Comparison of ENCODE assay signal across 21 cellular contexts in genomic region chr13:70884196-70884595, GRCh38.
A peak's percentile ranks its signal among the peaks of the same experiment; 100 is the strongest.
DNase-seq lines count a peak whose midpoint lies in the region; ATAC-seq, FAIRE-seq and TF ChIP-seq lines count a peak whose summit lies in the region.
"Had no signal": no experiment of that assay in that cellular context is flagged by ENCODE, and none has a peak within 500 bp of the region (broad histone marks: within the 10 kb centered on the region; RNA-seq: fewer than 3 reads in every experiment).

No MANE protein-coding gene starts in this region.

- H3K27me3 ChIP-seq in HepG2 (ENCODE audit: control insufficient read depth in 1 of 2, insufficient read depth in 2 of 2, low read length in 2 of 2) (no peaks in the 10 kb centered on the region), right lobe of liver (no peaks in the 10 kb centered on the region)
- H3K27me3 ChIP-seq: BLaER1 had no signal

- ATAC-seq in HepG2 (no peak), right lobe of liver (no peak)
- ATAC-seq in activated CD4-positive, alpha-beta T cell treated with anti-CD3 and anti-CD28 coated beads for 36 hours: no peak
- ATAC-seq: CD8-positive, alpha-beta T cell; GM12878; HCT116 had no signal

- no peak overlapping the region for H3K27ac Mint-ChIP-seq in activated naive CD4-positive, alpha-beta T cell treated with anti-CD3 and anti-CD28 coated beads, Interleukin-2, amount 10 ng/mL, durations not matched to agents 7 days and 5 days
- H3K27ac Mint-ChIP-seq in activated CD4-positive, alpha-beta T cell treated with anti-CD3 and anti-CD28 coated beads for 36 hours: no peak overlapping the region
- H3K27ac Mint-ChIP-seq: B cell; CD4-positive, CD25-positive, alpha-beta regulatory T cell; CD8-positive, alpha-beta T cell; H9; HFFc6 had no signal

- POLR2A ChIA-PET in HepG2 (lab: Yijun Ruan, JAX): no interaction called here
- POLR2A ChIA-PET in HEK293 (lab: Yijun Ruan, JAX): no interaction called here
- POLR2A ChIA-PET in activated CD4-positive, alpha-beta T cell treated with anti-CD3 and anti-CD28 coated beads for 36 hours (lab: Charles Lee): no interaction called here

- no peaks in the 10 kb centered on the region for H3K27me3 Mint-ChIP-seq in activated naive CD4-positive, alpha-beta T cell treated with anti-CD3 and anti-CD28 coated beads, Interleukin-2, amount 10 ng/mL, durations not matched to agents 7 days and 5 days
- H3K27me3 Mint-ChIP-seq in activated CD4-positive, alpha-beta T cell treated with anti-CD3 and anti-CD28 coated beads for 36 hours: no peaks in the 10 kb centered on the region
- H3K27me3 Mint-ChIP-seq: B cell; CD4-positive, CD25-positive, alpha-beta regulatory T cell had no signal

- H3K36me3 Mint-ChIP-seq in activated naive CD4-positive, alpha-beta T cell treated with anti-CD3 and anti-CD28 coated beads, Interleukin-2, amount 10 ng/mL, durations not matched to agents 7 days and 5 days: no peaks in the 10 kb centered on the region
- no peaks in the 10 kb centered on the region for H3K36me3 Mint-ChIP-seq in activated CD4-positive, alpha-beta T cell treated with anti-CD3 and anti-CD28 coated beads for 36 hours (ENCODE audit: low read depth)
- H3K36me3 Mint-ChIP-seq: CD4-positive, CD25-positive, alpha-beta regulatory T cell; CD8-positive, alpha-beta T cell had no signal

- H3K4me2 ChIP-seq in HepG2 (ENCODE audit: low read depth, low read length): no peak overlapping the region
- H3K4me2 ChIP-seq: BLaER1 had no signal

- no TSS peak for BruUV-seq in HepG2 (replicated peaks; lab: Mats Ljungman, UMichigan)

- no peak overlapping the region for H3K9ac ChIP-seq in HepG2 (ENCODE audit: insufficient read depth, low read depth, low read length)
- H3K9ac ChIP-seq: BLaER1, GM23248 had no signal

- H2AFZ ChIP-seq in HepG2 (ENCODE audit: low read length): no peak overlapping the region
- H2AFZ ChIP-seq: GM23248 had no signal

- no peaks in the 10 kb centered on the region for H3K4me1 Mint-ChIP-seq in activated naive CD4-positive, alpha-beta T cell treated with anti-CD3 and anti-CD28 coated beads, Interleukin-2, amount 10 ng/mL, durations not matched to agents 7 days and 5 days
- H3K4me1 Mint-ChIP-seq in activated CD4-positive, alpha-beta T cell treated with anti-CD3 and anti-CD28 coated beads for 36 hours: no peaks in the 10 kb centered on the region
- H3K4me1 Mint-ChIP-seq: B cell; CD4-positive, CD25-positive, alpha-beta regulatory T cell; H9 had no signal

- CTCF ChIA-PET in HepG2 (lab: Yijun Ruan, JAX; ENCODE audit: low intra/inter-chr PET ratio, low total read pairs): no interaction called here
- CTCF ChIA-PET in HEK293 (lab: Yijun Ruan, JAX): no interaction called here
- CTCF ChIA-PET in activated naive CD4-positive, alpha-beta T cell treated with anti-CD3 and anti-CD28 coated beads, Interleukin-2, amount 10 ng/mL, durations not matched to agents 7 days and 5 days (lab: Charles Lee): interaction anchor here (0.6 kb wide), 1 partner anchor 56 kb away, joined by 3 read pairs; no protein-coding TSS in a partner anchor
- CTCF ChIA-PET in activated CD4-positive, alpha-beta T cell treated with anti-CD3 and anti-CD28 coated beads for 36 hours (lab: Charles Lee): no interaction called here

- 17% methylated on average over 2 of the region's 2 CpGs for WGBS in HepG2 (ENCODE audit: low lambda C conversion rate)
- 55% methylated on average over 2 of the region's 2 CpGs for WGBS in right lobe of liver (ENCODE audit: insufficient coverage, low coverage, low lambda C conversion rate, missing lambda C conversion rate)

- TF ChIP-seq RAD21 in HepG2 (CRISPR knock-in tag; IDR thresholded peaks at IDR 0.05): no peak

- TF ChIP-seq EP300 in HepG2 (IDR thresholded peaks at IDR 0.05; ENCODE audit: low read depth in 2 of 2, low read length in 2 of 2) (no peak), HepG2 (CRISPR knock-in tag; IDR thresholded peaks at IDR 0.05; ENCODE audit: borderline replicate concordance) (no peak)

- H4K20me1 ChIP-seq in HepG2 (ENCODE audit: insufficient read depth, low read length): no peaks in the 10 kb centered on the region
- H4K20me1 ChIP-seq: BLaER1 had no signal

- intact Hi-C loops in HepG2 (cut with micrococcal nuclease; ENCODE audit: unreplicated experiment): no loop called here
- intact Hi-C loops in right lobe of liver (cut with DNase I): no loop called here
- intact Hi-C loops in activated CD4-positive, alpha-beta T cell treated with anti-CD3 and anti-CD28 coated beads for 36 hours (cut with DNase I, micrococcal nuclease): no loop called here

- in situ Hi-C loops in HepG2 (cut with HindIII; ENCODE audit: extremely low pct_ligation_motif_present, low pct_unique_long_range_greater_than_20kb): no loop called here

- TF ChIP-seq POLR2A in HepG2 (IDR thresholded peaks at IDR 0.05; ENCODE audit: insufficient read depth in 1 of 2, low read depth in 2 of 2, low read length in 2 of 2) (no peak), right lobe of liver (IDR thresholded peaks at IDR 0.05) (no peak)

- FAIRE-seq in HepG2 (lab: Jason Lieb, UNC): no peak
- FAIRE-seq: GM12878, GM19239 had no signal

- no peaks in the 10 kb centered on the region for H3K79me2 ChIP-seq in HepG2 (ENCODE audit: insufficient read depth, low read length)

- no peak overlapping the region for H3K27ac ChIP-seq in HepG2 (ENCODE audit: extremely low read length, insufficient read depth, low read length)
- no peak overlapping the region for H3K27ac ChIP-seq in right lobe of liver
- no peak overlapping the region for H3K27ac ChIP-seq in HEK293 (ENCODE audit: extremely low read depth, low read depth, low read length)
- H3K27ac ChIP-seq: BLaER1, C4-2B, GM23248 had no signal

- H3K36me3 ChIP-seq in HepG2 (replicated peaks in 1 of 2; ENCODE audit: control insufficient read depth in 1 of 2, insufficient read depth in 2 of 2, low read length in 2 of 2): no peaks in the 10 kb centered on the region
- no peaks in the 10 kb centered on the region for H3K36me3 ChIP-seq in right lobe of liver
- H3K36me3 ChIP-seq in HEK293 (ENCODE audit: control insufficient read depth in 2 of 2, insufficient read depth in 1 of 2, low read length in 2 of 2): no peaks in the 10 kb centered on the region
- H3K36me3 ChIP-seq: BLaER1 had no signal

- H3K9me3 Mint-ChIP-seq in activated naive CD4-positive, alpha-beta T cell treated with anti-CD3 and anti-CD28 coated beads, Interleukin-2, amount 10 ng/mL, durations not matched to agents 7 days and 5 days: peaks cover 8% of the 10 kb centered on the region
- peaks cover 5% of the 10 kb centered on the region for H3K9me3 Mint-ChIP-seq in activated CD4-positive, alpha-beta T cell treated with anti-CD3 and anti-CD28 coated beads for 36 hours (ENCODE audit: low read depth)

- H3K4me3 ChIP-seq in HepG2 (replicated peaks in 1 of 3; ENCODE audit: insufficient read depth in 1 of 3, low read depth in 2 of 3, low read length in 3 of 3) (no peak overlapping the region), right lobe of liver (no peak overlapping the region), HEK293 (ENCODE audit: low read depth, low read length) (no peak overlapping the region)
- H3K4me3 ChIP-seq: BLaER1, GM12878, GM23248 had no signal

- H3K4me3 Mint-ChIP-seq in activated naive CD4-positive, alpha-beta T cell treated with anti-CD3 and anti-CD28 coated beads, Interleukin-2, amount 10 ng/mL, durations not matched to agents 7 days and 5 days: no peak overlapping the region
- H3K4me3 Mint-ChIP-seq in activated CD4-positive, alpha-beta T cell treated with anti-CD3 and anti-CD28 coated beads for 36 hours: no peak overlapping the region
- H3K4me3 Mint-ChIP-seq: B cell; CD4-positive, CD25-positive, alpha-beta regulatory T cell; CD8-positive, alpha-beta T cell; H9; HFFc6 had no signal

- H3K9me3 ChIP-seq in HepG2 (ENCODE audit: low read length) (peaks cover 28% of the 10 kb centered on the region), right lobe of liver (no peaks in the 10 kb centered on the region), HEK293 (ENCODE audit: control insufficient read depth, insufficient read depth, low read depth, low read length) (no peaks in the 10 kb centered on the region)

- no peak for TF ChIP-seq CTCF in HepG2 (CRISPR knock-in tag; IDR thresholded peaks at IDR 0.05)
- TF ChIP-seq CTCF in right lobe of liver (IDR thresholded peaks at IDR 0.05): no peak
- no peak for TF ChIP-seq CTCF in HEK293 (tag by site-specific recombination; IDR thresholded peaks at IDR 0.05)

- peaks cover 16% of the 10 kb centered on the region for H3K4me1 ChIP-seq in HepG2 (ENCODE audit: insufficient read depth, low read length)
- no peaks in the 10 kb centered on the region for H3K4me1 ChIP-seq in right lobe of liver
- no peaks in the 10 kb centered on the region for H3K4me1 ChIP-seq in HEK293 (ENCODE audit: control insufficient read depth, insufficient read depth, low read length)
- H3K4me1 ChIP-seq: BLaER1 had no signal

- no peak for DNase-seq in HepG2 (ENCODE audit: low spot score)
- no peak for DNase-seq in right lobe of liver
- peak; percentile 6 for DNase-seq in RKO (ENCODE audit: low spot score)
- DNase-seq in activated naive CD4-positive, alpha-beta T cell treated with anti-CD3 and anti-CD28 coated beads, Interleukin-2, amount 10 ng/mL, durations not matched to agents 7 days and 5 days: no peak
- no peak for DNase-seq in NCI-H146 (lab: John Stamatoyannopoulos, UW)
- DNase-seq in activated CD4-positive, alpha-beta T cell treated with anti-CD3 and anti-CD28 coated beads for 36 hours: no peak
- DNase-seq: CD4-positive, CD25-positive, alpha-beta regulatory T cell; CD8-positive, alpha-beta T cell; DMS79; EL; GDM1; GM23248; H9; HFFc6 had no signal

TF ChIP-seq in HepG2, 621 proteins besides CTCF, POLR2A, EP300 and RAD21 (continues in another document):
- TF ChIP-seq RBFOX2 (IDR thresholded peaks at IDR 0.05; ENCODE audit: low read depth, low read length) (no peak), TOE1 (CRISPR knock-in tag; IDR thresholded peaks at IDR 0.05) (no peak), ZNF75D (CRISPR knock-in tag; IDR thresholded peaks at IDR 0.05; ENCODE audit: borderline replicate concordance) (no peak), TAF15 (IDR thresholded peaks at IDR 0.05; ENCODE audit: low read depth, low read length, poor library complexity, severe bottlenecking) (no peak), ZFP36 (IDR thresholded peaks at IDR 0.05; ENCODE audit: borderline replicate concordance, low read depth, low read length, partially characterized antibody) (peak; percentile 56)

TF ChIP-seq in HEK293, 187 proteins besides CTCF, POLR2A, EP300 and RAD21 (continues in another document):
- TF ChIP-seq ZNF354C (tag by site-specific recombination; IDR thresholded peaks at IDR 0.05; ENCODE audit: borderline replicate concordance, low read depth): no peak

Comparison
In these comparisons a context has a peak if more than half of its experiments do, and no peak if none do; other contexts are left out.
1. Of the 63 proteins assayed by ChIP-seq in both HepG2 and HEK293: peak only in HepG2: none; only in HEK293: SETDB1; in both: none; in neither: 62.